ENCODE assay signal across 27 cellular contexts in the genomic region with DNA sequence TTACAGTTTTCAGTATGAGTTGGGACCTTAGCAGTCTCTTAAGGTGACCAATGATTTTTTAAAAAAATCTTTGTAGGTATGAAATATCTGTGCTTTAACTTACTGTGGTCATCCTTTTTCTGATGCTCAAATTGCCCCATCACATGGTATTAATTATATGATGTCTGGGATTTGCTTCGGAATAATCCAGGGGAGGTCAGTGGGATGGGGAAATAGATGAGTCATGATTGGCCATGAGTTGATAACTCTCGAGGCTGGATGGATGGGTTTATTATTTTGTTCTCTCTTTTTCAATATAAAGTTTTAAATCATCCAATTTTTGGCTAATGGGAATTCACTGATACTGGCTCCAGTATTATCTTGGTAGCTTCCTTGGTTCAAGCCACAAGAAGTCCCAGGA.
DNase-seq lines count a peak whose midpoint lies in the region; ATAC-seq and TF ChIP-seq lines count a peak whose summit lies in the region.
"Had no signal": no experiment of that assay in that cellular context is flagged by ENCODE, and none has a peak within 500 bp of the region (broad histone marks: within the 10 kb centered on the region; RNA-seq: fewer than 3 reads in every experiment).

No MANE protein-coding gene starts in this region.

- H2BK15ac ChIP-seq in mesenchymal stem cell (ENCODE audit: low read depth, poor library complexity, severe bottlenecking) = no peak overlapping the region

- H3K27me3 ChIP-seq in GM23248 (replicated peaks; ENCODE audit: insufficient read depth) = no peaks in the 10 kb centered on the region
- H3K27me3 ChIP-seq in brain microvascular endothelial cell (replicated peaks) = no peaks in the 10 kb centered on the region
- H3K27me3 ChIP-seq in mesenchymal stem cell (ENCODE audit: control insufficient read depth in 1 of 2, insufficient read depth in 1 of 2, low read length in 2 of 2) = no peaks in the 10 kb centered on the region
- H3K27me3 ChIP-seq: Peyer's patch, tibial artery had no signal

- 4 to 8% methylated on average over 2 of the region's 2 CpGs for WGBS in GM23248 (ENCODE audit: low coverage in 1 of 2, low lambda C conversion rate in 2 of 2, missing lambda C conversion rate in 2 of 2), 2 experiments
- 100% methylated on average over 1 of the region's 2 CpGs for WGBS in mesenchymal stem cell

- no peak overlapping the region for H2BK120ac ChIP-seq in mesenchymal stem cell (ENCODE audit: low read depth, low read length)

- no peak overlapping the region for H3K27ac Mint-ChIP-seq in nephron progenitor cell
- H3K27ac Mint-ChIP-seq: activated CD8-positive, alpha-beta T cell treated with anti-CD3 and anti-CD28 coated beads for 36 hours; activated naive CD8-positive, alpha-beta T cell treated with anti-CD3 and anti-CD28 coated beads, Interleukin-2, amount 50 U/mL, for 24 hours had no signal

- H3K9ac ChIP-seq in GM23248 (no peak overlapping the region), mesenchymal stem cell (ENCODE audit: low read length) (peak overlapping the region; percentile 39)

- H2BK5ac ChIP-seq in mesenchymal stem cell (ENCODE audit: low read depth, low read length, poor library complexity, severe bottlenecking) = no peak overlapping the region

- H3K27ac ChIP-seq in GM23248 (no peak overlapping the region), brain microvascular endothelial cell (no peak overlapping the region), mesenchymal stem cell (ENCODE audit: low read length, poor library complexity, severe bottlenecking) (no peak overlapping the region)
- H3K27ac ChIP-seq: lower lobe of right lung, Peyer's patch, tibial artery had no signal

- H3K18ac ChIP-seq in mesenchymal stem cell (ENCODE audit: low read depth in 1 of 2, low read length in 2 of 2) = no peak overlapping the region

- H3K4me1 ChIP-seq in GM23248 (ENCODE audit: insufficient read depth) (peaks cover 11% of the 10 kb centered on the region; the same call in 1 of the 2 replicates), mesenchymal stem cell (ENCODE audit: control insufficient read depth, insufficient read depth, low read depth, low read length) (no peaks in the 10 kb centered on the region)
- H3K4me1 ChIP-seq: lower lobe of right lung, Peyer's patch, tibial artery had no signal

- H3K23ac ChIP-seq in mesenchymal stem cell (ENCODE audit: low read length in 2 of 2) = no peak overlapping the region

- no peaks in the 10 kb centered on the region for H3K79me1 ChIP-seq in mesenchymal stem cell (replicated peaks; ENCODE audit: low read length, poor library complexity, severe bottlenecking)

- H3K4me3 ChIP-seq in GM23248 = no peak overlapping the region
- no peak overlapping the region for H3K4me3 ChIP-seq in brain microvascular endothelial cell (ENCODE audit: low read depth, low read length)
- H3K4me3 ChIP-seq in mesenchymal stem cell (ENCODE audit: insufficient read depth in 1 of 2, low read depth in 1 of 2, low read length in 2 of 2) = no peak overlapping the region
- H3K4me3 ChIP-seq: lower lobe of right lung, Peyer's patch, tibial artery had no signal

- peaks cover 40% of the 10 kb centered on the region for H3K36me3 Mint-ChIP-seq in nephron progenitor cell (ENCODE audit: low read depth)

- no peak overlapping the region for H2AK5ac ChIP-seq in mesenchymal stem cell (ENCODE audit: low read length, severe bottlenecking)

- no peak overlapping the region for H4K91ac ChIP-seq in mesenchymal stem cell (ENCODE audit: low read length)

- no peak overlapping the region for H2BK12ac ChIP-seq in mesenchymal stem cell (ENCODE audit: low read length in 2 of 2)

- no peaks in the 10 kb centered on the region for H3K79me2 ChIP-seq in GM23248 (ENCODE audit: insufficient read depth)

- peak; percentile 66 for DNase-seq in AG08395 (ENCODE audit: low spot score)
- DNase-seq in GM23248 = peak; percentile 78
- peak; percentile 11 for DNase-seq in brain microvascular endothelial cell
- DNase-seq in mesenchymal stem cell = no peak
- no peak for DNase-seq in nephron progenitor cell
- DNase-seq in activated effector memory CD4-positive, alpha-beta T cell treated with Interleukin-2 at 50 U/mL for 16 hours = no peak
- no peak for DNase-seq in HPDE6-E6E7 (ENCODE audit: extremely low spot score)
- DNase-seq: activated CD8-positive, alpha-beta T cell treated with anti-CD3 and anti-CD28 coated beads for 36 hours; activated gamma-delta T cell; activated naive CD8-positive, alpha-beta T cell treated with anti-CD3 and anti-CD28 coated beads, Interleukin-2, amount 50 U/mL, for 24 hours; C1 segment of cervical spinal cord; Calu3; effector memory CD4-positive, alpha-beta T cell; erythroblast; kidney; lower lobe of right lung; NCI-H1105; NCI-H2029; NCI-H526 treated with DMSO at 0.1 percent for 48 hours; Peyer's patch; right cardiac atrium; stimulated activated naive CD8-positive, alpha-beta T cell treated with anti-CD3 and anti-CD28 coated beads, Interleukin-15, Interleukin-2, amounts not matched to agents 100 U/mL and 50 U/mL, for 24 hours; T-helper 1 cell had no signal

- no peaks in the 10 kb centered on the region for H3K9me3 ChIP-seq in GM23248 (ENCODE audit: low read depth)
- peaks cover 12% of the 10 kb centered on the region for H3K9me3 ChIP-seq in mesenchymal stem cell (ENCODE audit: control insufficient read depth, low read length)
- H3K9me3 ChIP-seq: lower lobe of right lung, Peyer's patch, tibial artery had no signal

- no peaks in the 10 kb centered on the region for H3F3A ChIP-seq in GM23248 (ENCODE audit: insufficient read depth)

- no peak overlapping the region for H4K8ac ChIP-seq in mesenchymal stem cell (ENCODE audit: low read length)

- H3K36me3 ChIP-seq in GM23248 (ENCODE audit: low read depth) = no peaks in the 10 kb centered on the region; the same call in 1 of the 2 replicates
- no peaks in the 10 kb centered on the region for H3K36me3 ChIP-seq in brain microvascular endothelial cell (replicated peaks)
- peaks cover 11 to 62% of the 10 kb centered on the region in 2 experiments for H3K36me3 ChIP-seq in mesenchymal stem cell (ENCODE audit: control insufficient read depth in 1 of 2, insufficient read depth in 2 of 2, low read depth in 1 of 2, low read length in 2 of 2)
- H3K36me3 ChIP-seq: lower lobe of right lung had no signal

- H3K4me2 ChIP-seq in GM23248 (ENCODE audit: unreplicated experiment) (no peak overlapping the region), mesenchymal stem cell (ENCODE audit: low read length, poor library complexity, severe bottlenecking) (no peak overlapping the region)

- no peak overlapping the region for H3K4ac ChIP-seq in mesenchymal stem cell (ENCODE audit: low read depth in 1 of 2, low read length in 2 of 2)

- no peak for TF ChIP-seq CTCF in brain microvascular endothelial cell (IDR thresholded peaks at IDR 0.05; ENCODE audit: low read depth, low read length, missing control alignments)
- no peak for TF ChIP-seq CTCF in nephron progenitor cell (IDR thresholded peaks at IDR 0.05)

- no peak overlapping the region for H3K14ac ChIP-seq in mesenchymal stem cell (ENCODE audit: low read length in 2 of 2)

- no peaks in the 10 kb centered on the region for H4K20me1 ChIP-seq in GM23248 (ENCODE audit: insufficient read depth)

- H2AFZ ChIP-seq in GM23248 (no peak overlapping the region), mesenchymal stem cell (ENCODE audit: low read depth, low read length) (no peak overlapping the region)

- H3K27me3 Mint-ChIP-seq in nephron progenitor cell (ENCODE audit: low read depth, poor library complexity) = peaks cover 3% of the 10 kb centered on the region
- H3K27me3 Mint-ChIP-seq: activated CD8-positive, alpha-beta T cell treated with anti-CD3 and anti-CD28 coated beads for 36 hours; activated naive CD8-positive, alpha-beta T cell treated with anti-CD3 and anti-CD28 coated beads, Interleukin-2, amount 50 U/mL, for 24 hours had no signal

- no peaks in the 10 kb centered on the region for H3K9me2 ChIP-seq in GM23248 (ENCODE audit: insufficient read depth)

- ATAC-seq in HG03571 (IDR thresholded peaks at IDR 0.05; ENCODE audit: unreplicated experiment) = no peak
- ATAC-seq: activated CD4-positive, CD25-positive, alpha-beta regulatory T cell treated with anti-CD3 and anti-CD28 coated beads, Interleukin-2, amount 50 U/mL, for 24 hours; activated CD8-positive, alpha-beta T cell treated with anti-CD3 and anti-CD28 coated beads for 36 hours; activated naive CD8-positive, alpha-beta T cell treated with anti-CD3 and anti-CD28 coated beads, Interleukin-2, amount 50 U/mL, for 24 hours; lower lobe of right lung; right cardiac atrium; stimulated activated naive CD8-positive, alpha-beta T cell treated with anti-CD3 and anti-CD28 coated beads, Interleukin-15, Interleukin-2, amounts not matched to agents 100 U/mL and 50 U/mL, for 24 hours had no signal

- H3K4me3 Mint-ChIP-seq in nephron progenitor cell = no peak overlapping the region
- H3K4me3 Mint-ChIP-seq: activated CD8-positive, alpha-beta T cell treated with anti-CD3 and anti-CD28 coated beads for 36 hours; activated naive CD8-positive, alpha-beta T cell treated with anti-CD3 and anti-CD28 coated beads, Interleukin-2, amount 50 U/mL, for 24 hours; neural crest cell had no signal

- peaks cover 32% of the 10 kb centered on the region for H3K4me1 Mint-ChIP-seq in nephron progenitor cell
- H3K4me1 Mint-ChIP-seq: activated naive CD8-positive, alpha-beta T cell treated with anti-CD3 and anti-CD28 coated beads, Interleukin-2, amount 50 U/mL, for 24 hours had no signal

- in situ Hi-C loops in GM23248 (cut with MboI) (no loop called here), brain microvascular endothelial cell (cut with HindIII; ENCODE audit: low pct_ligation_motif_present, low sequenced_read_pairs) (no loop called here)

- peaks cover 20% of the 10 kb centered on the region for H3K9me3 Mint-ChIP-seq in nephron progenitor cell
- H3K9me3 Mint-ChIP-seq: activated CD8-positive, alpha-beta T cell treated with anti-CD3 and anti-CD28 coated beads for 36 hours; activated naive CD8-positive, alpha-beta T cell treated with anti-CD3 and anti-CD28 coated beads, Interleukin-2, amount 50 U/mL, for 24 hours had no signal

Comparison
In these comparisons a context has a peak if more than half of its experiments do, and no peak if none do; other contexts are left out.
1. DNase-seq: peak in AG08395 (single experiment), GM23248 (single experiment) and brain microvascular endothelial cell (single experiment); none in mesenchymal stem cell (single experiment), nephron progenitor cell (single experiment), activated effector memory CD4-positive, alpha-beta T cell treated with Interleukin-2 at 50 U/mL for 16 hours (single experiment) and HPDE6-E6E7 (single experiment).